In the genomic region with DNA sequence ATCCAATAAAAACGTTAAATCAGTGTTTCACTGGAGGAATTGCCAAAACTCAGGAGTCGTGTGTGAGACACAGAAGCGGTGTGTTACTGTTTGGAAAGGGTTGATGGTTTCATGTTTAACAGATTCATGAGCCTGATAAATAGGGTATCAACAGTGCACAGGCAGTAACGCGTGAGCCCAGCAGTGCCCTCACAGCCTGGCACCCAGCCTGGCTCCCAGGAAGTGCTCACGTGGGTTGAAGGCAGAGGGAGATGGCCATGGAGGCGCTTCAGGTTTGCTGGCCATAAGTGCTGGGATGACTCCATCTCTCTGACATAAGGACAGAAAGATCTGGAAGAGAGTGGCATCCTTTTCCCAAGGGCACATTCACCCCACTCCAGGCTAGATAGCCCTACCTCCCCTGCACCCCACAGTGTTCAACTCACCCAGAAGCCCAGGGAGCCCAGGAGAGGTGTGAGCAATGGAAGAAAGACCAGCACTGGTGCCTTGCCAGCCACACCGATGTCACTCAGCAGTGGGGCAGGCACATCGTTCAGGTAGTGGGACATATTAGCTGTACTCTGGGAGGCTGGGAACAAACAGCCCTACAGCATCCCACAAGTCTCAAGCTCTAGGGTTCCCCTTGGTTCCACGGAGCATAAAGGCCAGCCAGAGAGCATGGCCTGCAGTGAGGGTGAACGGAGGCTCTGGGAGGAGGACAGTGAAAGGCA, we compare ENCODE assay signal across 22 cellular contexts.
DNase-seq lines count a peak whose midpoint lies in the region; ATAC-seq, FAIRE-seq and TF ChIP-seq lines count a peak whose summit lies in the region.
"Had no signal": no experiment of that assay in that cellular context is flagged by ENCODE, and none has a peak within 500 bp of the region (broad histone marks: within the 10 kb centered on the region; RNA-seq: fewer than 3 reads in every experiment).

No MANE protein-coding gene starts in this region.

- H3K36me3 Mint-ChIP-seq in activated T-cell treated with anti-CD3 and anti-CD28 coated beads, Interleukin-2, amount 50 U/mL, for 4 hours (ENCODE audit: insufficient read depth): no peaks in the 10 kb centered on the region

- no peak overlapping the region for H3K4me3 Mint-ChIP-seq in activated T-cell treated with anti-CD3 and anti-CD28 coated beads, Interleukin-2, amount 50 U/mL, for 4 hours
- H3K4me3 Mint-ChIP-seq: CD4-positive, alpha-beta T cell; HFFc6 had no signal

- no peaks in the 10 kb centered on the region for H3K27me3 ChIP-seq in pancreas
- no peaks in the 10 kb centered on the region for H3K27me3 ChIP-seq in psoas muscle (ENCODE audit: insufficient read depth in 3 of 3, low read length in 2 of 3)
- H3K27me3 ChIP-seq: BE2C, MG63, Peyer's patch, SJSA1 had no signal

- H3K9me3 ChIP-seq in pancreas (no peaks in the 10 kb centered on the region), psoas muscle (no peaks in the 10 kb centered on the region)
- H3K9me3 ChIP-seq: A549, BE2C, MG63, Peyer's patch, SJSA1 had no signal

- H3K27me3 Mint-ChIP-seq in activated T-cell treated with anti-CD3 and anti-CD28 coated beads, Interleukin-2, amount 50 U/mL, for 4 hours (ENCODE audit: low read depth): peaks cover 1% of the 10 kb centered on the region
- H3K27me3 Mint-ChIP-seq: CD4-positive, alpha-beta T cell had no signal

- peak overlapping the region; percentile 16 for H3K27ac ChIP-seq in C4-2B
- no peak overlapping the region for H3K27ac ChIP-seq in pancreas
- H3K27ac ChIP-seq in psoas muscle: no peak overlapping the region
- H3K27ac ChIP-seq: A549, Peyer's patch, SJSA1 had no signal

- intact Hi-C loops in pancreas (cut with DNase I): loop anchor here in 1 of 3 donors (10.0 kb wide), 1 partner anchor 181 kb away; no protein-coding TSS in a partner anchor
- intact Hi-C loops in psoas muscle (cut with DNase I): no loop called here

- H3K4me3 ChIP-seq in pancreas (no peak overlapping the region), psoas muscle (no peak overlapping the region)
- H3K4me3 ChIP-seq: A549, MG63, Peyer's patch, SJSA1 had no signal

- no peak for FAIRE-seq in pancreas (lab: Jason Lieb, UNC)
- FAIRE-seq: A549 had no signal

- no peaks in the 10 kb centered on the region for H3K4me1 Mint-ChIP-seq in activated T-cell treated with anti-CD3 and anti-CD28 coated beads, Interleukin-2, amount 50 U/mL, for 4 hours (ENCODE audit: low read depth)

- peak in 3 of 4 donors; percentile 34 to 71 (median 60) for ATAC-seq in pancreas
- no peak for ATAC-seq in psoas muscle
- no peak for ATAC-seq in activated T-cell treated with anti-CD3 and anti-CD28 coated beads, Interleukin-2, amount 50 U/mL, for 4 hours
- ATAC-seq: Right ventricle myocardium inferior had no signal

- H3K9me3 Mint-ChIP-seq in activated T-cell treated with anti-CD3 and anti-CD28 coated beads, Interleukin-2, amount 50 U/mL, for 4 hours: no peaks in the 10 kb centered on the region
- H3K9me3 Mint-ChIP-seq: CD4-positive, alpha-beta T cell; HFFc6 had no signal

- WGBS in pancreas, 2 donors: 35 to 36% methylated on average over 11 of the region's 11 CpGs
- WGBS in psoas muscle, 3 donors: 37 to 66% (median 55%) methylated on average over 11 of the region's 11 CpGs

- DNase-seq in RPMI8226 (peak; percentile 18), islet precursor cell (peak; percentile 22), pancreas (peak in 1 of 6 donors; percentile 28), C1 segment of cervical spinal cord (lab: John Stamatoyannopoulos, UW) (no peak), psoas muscle (no peak)
- DNase-seq in activated T-cell treated with anti-CD3 and anti-CD28 coated beads, Interleukin-2, amount 50 U/mL, for 4 hours: no peak
- DNase-seq: BE2C; CD4-positive, alpha-beta T cell; COR-L47; DMS79; H7; HFFc6; Kasumi-1; MG63; NCI-H1436; NCI-H187 treated with DMSO at 0.1 percent for 48 hours; NK-92 treated with Interleukin-12 subunit alpha and Interleukin-12 subunit beta, amount 100 ng/mL, for 24 hours; Peyer's patch had no signal

- no peaks in the 10 kb centered on the region for H3K4me1 ChIP-seq in pancreas
- H3K4me1 ChIP-seq in psoas muscle: peaks cover 2% of the 10 kb centered on the region
- H3K4me1 ChIP-seq: A549, BE2C, Peyer's patch, SJSA1 had no signal

- TF ChIP-seq CTCF in C4-2B (conservative IDR thresholded peaks at IDR 0.05): no peak
- TF ChIP-seq CTCF in pancreas (IDR thresholded peaks at IDR 0.05): no peak
- TF ChIP-seq CTCF in psoas muscle (IDR thresholded peaks at IDR 0.05): no peak

- H3K36me3 ChIP-seq in pancreas (no peaks in the 10 kb centered on the region), psoas muscle (ENCODE audit: insufficient read depth in 1 of 2, low read depth in 1 of 2) (no peaks in the 10 kb centered on the region)
- H3K36me3 ChIP-seq: BE2C, MG63, Peyer's patch, SJSA1 had no signal

Comparison
In these comparisons a context has a peak if more than half of its experiments do, and no peak if none do; other contexts are left out.
1. DNase-seq: peak in RPMI8226 (single experiment) and islet precursor cell (single experiment); none in C1 segment of cervical spinal cord (0 of 14), psoas muscle (0 of 2) and activated T-cell treated with anti-CD3 and anti-CD28 coated beads, Interleukin-2, amount 50 U/mL, for 4 hours (single experiment).
2. ATAC-seq: peak in pancreas (3 of 4); none in psoas muscle (0 of 4) and activated T-cell treated with anti-CD3 and anti-CD28 coated beads, Interleukin-2, amount 50 U/mL, for 4 hours (0 of 2).